Comparison of ENCODE assay signal across 1 cellular context in the genomic region with DNA sequence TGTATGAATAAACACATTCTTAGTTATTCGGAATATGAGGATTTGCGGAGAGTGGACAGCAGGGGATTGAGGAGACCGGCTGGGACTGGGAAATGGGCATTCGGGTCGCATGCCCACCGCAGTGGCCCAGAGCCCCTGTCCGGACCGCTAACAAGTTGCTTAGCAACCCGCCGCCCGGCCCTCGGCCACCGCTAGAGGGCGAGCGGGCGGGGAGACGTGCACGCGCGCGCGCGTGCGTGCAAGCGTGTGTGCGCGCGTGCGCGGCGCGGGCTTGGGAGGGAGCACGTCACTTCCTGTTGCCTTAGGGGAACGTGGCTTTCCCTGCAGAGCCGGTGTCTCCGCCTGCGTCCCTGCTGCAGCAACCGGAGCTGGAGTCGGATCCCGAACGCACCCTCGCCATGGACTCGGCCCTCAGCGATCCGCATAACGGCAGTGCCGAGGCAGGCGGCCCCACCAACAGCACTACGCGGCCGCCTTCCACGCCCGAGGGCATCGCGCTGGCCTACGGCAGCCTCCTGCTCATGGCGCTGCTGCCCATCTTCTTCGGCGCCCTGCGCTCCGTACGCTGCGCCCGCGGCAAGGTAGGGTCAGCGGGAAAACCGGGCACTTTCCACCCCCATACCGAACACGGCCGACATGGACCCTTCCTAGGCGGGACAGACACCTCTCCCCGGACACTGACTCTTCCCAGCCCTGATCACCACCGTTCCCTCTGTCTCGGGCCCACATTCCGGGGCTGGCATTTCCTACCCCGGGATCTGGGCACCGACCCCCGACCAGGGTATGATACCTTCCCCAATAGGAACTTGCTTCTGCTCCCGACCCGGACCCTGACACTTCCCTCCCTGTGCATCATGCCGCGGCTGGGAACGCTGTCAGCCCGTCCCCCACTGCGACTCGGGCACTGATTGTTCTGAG.
TF ChIP-seq lines count a peak whose summit lies in the region.

A gene with protein sequence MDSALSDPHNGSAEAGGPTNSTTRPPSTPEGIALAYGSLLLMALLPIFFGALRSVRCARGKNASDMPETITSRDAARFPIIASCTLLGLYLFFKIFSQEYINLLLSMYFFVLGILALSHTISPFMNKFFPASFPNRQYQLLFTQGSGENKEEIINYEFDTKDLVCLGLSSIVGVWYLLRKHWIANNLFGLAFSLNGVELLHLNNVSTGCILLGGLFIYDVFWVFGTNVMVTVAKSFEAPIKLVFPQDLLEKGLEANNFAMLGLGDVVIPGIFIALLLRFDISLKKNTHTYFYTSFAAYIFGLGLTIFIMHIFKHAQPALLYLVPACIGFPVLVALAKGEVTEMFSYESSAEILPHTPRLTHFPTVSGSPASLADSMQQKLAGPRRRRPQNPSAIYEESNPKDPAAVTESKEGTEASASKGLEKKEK (plus strand): TSS at position 289 of the 918 bp plus-strand sequence. CDS start 110 bp downstream, at position 399.

TF ChIP-seq in HEK293, 187 proteins besides CTCF, POLR2A, EP300 and RAD21 (continued from another document and continues in another):
- TF ChIP-seq, protein P1, sequence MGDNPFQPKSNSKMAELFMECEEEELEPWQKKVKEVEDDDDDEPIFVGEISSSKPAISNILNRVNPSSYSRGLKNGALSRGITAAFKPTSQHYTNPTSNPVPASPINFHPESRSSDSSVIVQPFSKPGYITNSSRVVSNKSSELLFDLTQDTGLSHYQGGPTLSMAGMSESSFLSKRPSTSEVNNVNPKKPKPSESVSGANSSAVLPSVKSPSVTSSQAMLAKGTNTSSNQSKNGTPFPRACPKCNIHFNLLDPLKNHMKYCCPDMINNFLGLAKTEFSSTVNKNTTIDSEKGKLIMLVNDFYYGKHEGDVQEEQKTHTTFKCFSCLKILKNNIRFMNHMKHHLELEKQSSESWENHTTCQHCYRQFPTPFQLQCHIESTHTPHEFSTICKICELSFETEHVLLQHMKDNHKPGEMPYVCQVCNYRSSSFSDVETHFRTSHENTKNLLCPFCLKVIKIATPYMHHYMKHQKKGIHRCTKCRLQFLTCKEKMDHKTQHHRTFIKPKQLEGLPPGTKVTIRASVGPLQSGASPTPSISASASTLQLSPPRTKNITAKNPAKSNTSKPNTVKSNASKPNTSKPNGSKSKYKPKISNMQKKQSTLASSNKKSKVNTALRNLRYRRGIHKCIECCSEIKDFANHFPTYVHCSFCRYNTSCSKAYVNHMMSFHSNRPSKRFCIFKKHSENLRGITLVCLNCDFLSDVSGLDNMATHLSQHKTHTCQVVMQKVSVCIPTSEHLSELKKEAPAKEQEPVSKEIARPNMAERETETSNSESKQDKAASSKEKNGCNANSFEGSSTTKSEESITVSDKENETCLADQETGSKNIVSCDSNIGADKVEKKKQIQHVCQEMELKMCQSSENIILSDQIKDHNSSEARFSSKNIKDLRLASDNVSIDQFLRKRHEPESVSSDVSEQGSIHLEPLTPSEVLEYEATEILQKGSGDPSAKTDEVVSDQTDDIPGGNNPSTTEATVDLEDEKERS (tag by site-specific recombination; IDR thresholded peaks at IDR 0.05) = 0 out of 2 replicates have a peak, but pooled peaks have one; percentile 24
- TF ChIP-seq ZNF561 (tag by site-specific recombination; IDR thresholded peaks at IDR 0.05; ENCODE audit: borderline replicate concordance) (0 out of 2 replicates have a peak, but pooled peaks have one; percentile 45), ZNF223 (tag by site-specific recombination; IDR thresholded peaks at IDR 0.05) (no peak), KLF8 (tag by site-specific recombination; IDR thresholded peaks at IDR 0.05) (peak; percentile 97), GFI1B (tag by site-specific recombination; IDR thresholded peaks at IDR 0.05) (0 out of 2 replicates have a peak, but pooled peaks have one; percentile 4), ZNF707 (tag by site-specific recombination; IDR thresholded peaks at IDR 0.05) (no peak), GLIS1 (tag by site-specific recombination; IDR thresholded peaks at IDR 0.05) (peak; percentile 46; the same call in 1 of the 2 replicates), ZNF2 (tag by site-specific recombination; IDR thresholded peaks at IDR 0.05) (peak; percentile 74), HOXA7 (CRISPR knock-in tag; IDR thresholded peaks at IDR 0.05; ENCODE audit: borderline replicate concordance) (no peak), ZBTB48 (tag by site-specific recombination; IDR thresholded peaks at IDR 0.05) (peak; percentile 88), GLIS2 (tag by site-specific recombination; IDR thresholded peaks at IDR 0.05) (no peak), ZNF596 (tag by site-specific recombination; IDR thresholded peaks at IDR 0.05) (no peak), YY1 (tag by site-specific recombination; IDR thresholded peaks at IDR 0.05) (peak; percentile 71), SP2 (tag by site-specific recombination; IDR thresholded peaks at IDR 0.05) (peak; percentile 59), PRDM1 (tag by site-specific recombination; IDR thresholded peaks at IDR 0.05) (peak; percentile 81), SP7 (tag by site-specific recombination; IDR thresholded peaks at IDR 0.05) (peak; percentile 77), ZNF146 (tag by site-specific recombination; IDR thresholded peaks at IDR 0.05) (no peak; the same call in 1 of the 2 replicates), ZNF324 (tag by site-specific recombination; IDR thresholded peaks at IDR 0.05) (peak; percentile 51; the same call in 1 of the 2 replicates), ZNF529 (tag by site-specific recombination; IDR thresholded peaks at IDR 0.05; ENCODE audit: insufficient replicate concordance) (no peak), ZNF629 (tag by site-specific recombination; IDR thresholded peaks at IDR 0.05) (peak; percentile 76), ZNF121 (tag by site-specific recombination; IDR thresholded peaks at IDR 0.05) (0 out of 2 replicates have a peak, but pooled peaks have one; percentile 40), ZBTB21 (tag by site-specific recombination; IDR thresholded peaks at IDR 0.05) (no peak), OSR2 (tag by site-specific recombination; IDR thresholded peaks at IDR 0.05) (no peak), ZFP41 (tag by site-specific recombination; IDR thresholded peaks at IDR 0.05; ENCODE audit: borderline replicate concordance) (no peak), GLI2 (tag by site-specific recombination; IDR thresholded peaks at IDR 0.05; ENCODE audit: borderline replicate concordance, low read depth) (no peak), ZNF600 (tag by site-specific recombination; IDR thresholded peaks at IDR 0.05) (peak; percentile 100), ZNF239 (tag by site-specific recombination; IDR thresholded peaks at IDR 0.05) (no peak)
- TF ChIP-seq, protein P2, sequence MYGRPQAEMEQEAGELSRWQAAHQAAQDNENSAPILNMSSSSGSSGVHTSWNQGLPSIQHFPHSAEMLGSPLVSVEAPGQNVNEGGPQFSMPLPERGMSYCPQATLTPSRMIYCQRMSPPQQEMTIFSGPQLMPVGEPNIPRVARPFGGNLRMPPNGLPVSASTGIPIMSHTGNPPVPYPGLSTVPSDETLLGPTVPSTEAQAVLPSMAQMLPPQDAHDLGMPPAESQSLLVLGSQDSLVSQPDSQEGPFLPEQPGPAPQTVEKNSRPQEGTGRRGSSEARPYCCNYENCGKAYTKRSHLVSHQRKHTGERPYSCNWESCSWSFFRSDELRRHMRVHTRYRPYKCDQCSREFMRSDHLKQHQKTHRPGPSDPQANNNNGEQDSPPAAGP (tag by site-specific recombination; IDR thresholded peaks at IDR 0.05) = 0 out of 2 replicates have a peak, but pooled peaks have one; percentile 33
- TF ChIP-seq, protein P3, sequence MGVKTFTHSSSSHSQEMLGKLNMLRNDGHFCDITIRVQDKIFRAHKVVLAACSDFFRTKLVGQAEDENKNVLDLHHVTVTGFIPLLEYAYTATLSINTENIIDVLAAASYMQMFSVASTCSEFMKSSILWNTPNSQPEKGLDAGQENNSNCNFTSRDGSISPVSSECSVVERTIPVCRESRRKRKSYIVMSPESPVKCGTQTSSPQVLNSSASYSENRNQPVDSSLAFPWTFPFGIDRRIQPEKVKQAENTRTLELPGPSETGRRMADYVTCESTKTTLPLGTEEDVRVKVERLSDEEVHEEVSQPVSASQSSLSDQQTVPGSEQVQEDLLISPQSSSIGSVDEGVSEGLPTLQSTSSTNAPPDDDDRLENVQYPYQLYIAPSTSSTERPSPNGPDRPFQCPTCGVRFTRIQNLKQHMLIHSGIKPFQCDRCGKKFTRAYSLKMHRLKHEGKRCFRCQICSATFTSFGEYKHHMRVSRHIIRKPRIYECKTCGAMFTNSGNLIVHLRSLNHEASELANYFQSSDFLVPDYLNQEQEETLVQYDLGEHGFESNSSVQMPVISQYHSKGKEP (tag by site-specific recombination; IDR thresholded peaks at IDR 0.05) = peak; percentile 55; the same call in 1 of the 2 replicates
- TF ChIP-seq, protein P4, sequence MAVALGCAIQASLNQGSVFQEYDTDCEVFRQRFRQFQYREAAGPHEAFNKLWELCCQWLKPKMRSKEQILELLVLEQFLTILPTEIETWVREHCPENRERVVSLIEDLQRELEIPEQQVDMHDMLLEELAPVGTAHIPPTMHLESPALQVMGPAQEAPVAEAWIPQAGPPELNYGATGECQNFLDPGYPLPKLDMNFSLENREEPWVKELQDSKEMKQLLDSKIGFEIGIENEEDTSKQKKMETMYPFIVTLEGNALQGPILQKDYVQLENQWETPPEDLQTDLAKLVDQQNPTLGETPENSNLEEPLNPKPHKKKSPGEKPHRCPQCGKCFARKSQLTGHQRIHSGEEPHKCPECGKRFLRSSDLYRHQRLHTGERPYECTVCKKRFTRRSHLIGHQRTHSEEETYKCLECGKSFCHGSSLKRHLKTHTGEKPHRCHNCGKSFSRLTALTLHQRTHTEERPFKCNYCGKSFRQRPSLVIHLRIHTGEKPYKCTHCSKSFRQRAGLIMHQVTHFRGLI (tag by site-specific recombination; IDR thresholded peaks at IDR 0.05) = no peak; the same call in 1 of the 2 replicates
- TF ChIP-seq, protein P5, sequence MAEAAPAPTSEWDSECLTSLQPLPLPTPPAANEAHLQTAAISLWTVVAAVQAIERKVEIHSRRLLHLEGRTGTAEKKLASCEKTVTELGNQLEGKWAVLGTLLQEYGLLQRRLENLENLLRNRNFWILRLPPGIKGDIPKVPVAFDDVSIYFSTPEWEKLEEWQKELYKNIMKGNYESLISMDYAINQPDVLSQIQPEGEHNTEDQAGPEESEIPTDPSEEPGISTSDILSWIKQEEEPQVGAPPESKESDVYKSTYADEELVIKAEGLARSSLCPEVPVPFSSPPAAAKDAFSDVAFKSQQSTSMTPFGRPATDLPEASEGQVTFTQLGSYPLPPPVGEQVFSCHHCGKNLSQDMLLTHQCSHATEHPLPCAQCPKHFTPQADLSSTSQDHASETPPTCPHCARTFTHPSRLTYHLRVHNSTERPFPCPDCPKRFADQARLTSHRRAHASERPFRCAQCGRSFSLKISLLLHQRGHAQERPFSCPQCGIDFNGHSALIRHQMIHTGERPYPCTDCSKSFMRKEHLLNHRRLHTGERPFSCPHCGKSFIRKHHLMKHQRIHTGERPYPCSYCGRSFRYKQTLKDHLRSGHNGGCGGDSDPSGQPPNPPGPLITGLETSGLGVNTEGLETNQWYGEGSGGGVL (tag by site-specific recombination; IDR thresholded peaks at IDR 0.05) = 0 out of 2 replicates have a peak, but pooled peaks have one; percentile 7
- TF ChIP-seq, protein P6, sequence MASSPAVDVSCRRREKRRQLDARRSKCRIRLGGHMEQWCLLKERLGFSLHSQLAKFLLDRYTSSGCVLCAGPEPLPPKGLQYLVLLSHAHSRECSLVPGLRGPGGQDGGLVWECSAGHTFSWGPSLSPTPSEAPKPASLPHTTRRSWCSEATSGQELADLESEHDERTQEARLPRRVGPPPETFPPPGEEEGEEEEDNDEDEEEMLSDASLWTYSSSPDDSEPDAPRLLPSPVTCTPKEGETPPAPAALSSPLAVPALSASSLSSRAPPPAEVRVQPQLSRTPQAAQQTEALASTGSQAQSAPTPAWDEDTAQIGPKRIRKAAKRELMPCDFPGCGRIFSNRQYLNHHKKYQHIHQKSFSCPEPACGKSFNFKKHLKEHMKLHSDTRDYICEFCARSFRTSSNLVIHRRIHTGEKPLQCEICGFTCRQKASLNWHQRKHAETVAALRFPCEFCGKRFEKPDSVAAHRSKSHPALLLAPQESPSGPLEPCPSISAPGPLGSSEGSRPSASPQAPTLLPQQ (tag by site-specific recombination; IDR thresholded peaks at IDR 0.05) = peak; percentile 74; the same call in 1 of the 2 replicates
- TF ChIP-seq, protein P7, sequence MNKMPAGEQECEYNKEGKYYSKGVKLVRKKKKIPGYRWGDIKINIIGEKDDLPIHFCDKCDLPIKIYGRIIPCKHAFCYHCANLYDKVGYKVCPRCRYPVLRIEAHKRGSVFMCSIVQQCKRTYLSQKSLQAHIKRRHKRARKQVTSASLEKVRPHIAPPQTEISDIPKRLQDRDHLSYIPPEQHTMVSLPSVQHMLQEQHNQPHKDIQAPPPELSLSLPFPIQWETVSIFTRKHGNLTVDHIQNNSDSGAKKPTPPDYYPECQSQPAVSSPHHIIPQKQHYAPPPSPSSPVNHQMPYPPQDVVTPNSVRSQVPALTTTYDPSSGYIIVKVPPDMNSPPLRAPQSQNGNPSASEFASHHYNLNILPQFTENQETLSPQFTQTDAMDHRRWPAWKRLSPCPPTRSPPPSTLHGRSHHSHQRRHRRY (tag by site-specific recombination; IDR thresholded peaks at IDR 0.05) = no peak
- TF ChIP-seq, protein P8, sequence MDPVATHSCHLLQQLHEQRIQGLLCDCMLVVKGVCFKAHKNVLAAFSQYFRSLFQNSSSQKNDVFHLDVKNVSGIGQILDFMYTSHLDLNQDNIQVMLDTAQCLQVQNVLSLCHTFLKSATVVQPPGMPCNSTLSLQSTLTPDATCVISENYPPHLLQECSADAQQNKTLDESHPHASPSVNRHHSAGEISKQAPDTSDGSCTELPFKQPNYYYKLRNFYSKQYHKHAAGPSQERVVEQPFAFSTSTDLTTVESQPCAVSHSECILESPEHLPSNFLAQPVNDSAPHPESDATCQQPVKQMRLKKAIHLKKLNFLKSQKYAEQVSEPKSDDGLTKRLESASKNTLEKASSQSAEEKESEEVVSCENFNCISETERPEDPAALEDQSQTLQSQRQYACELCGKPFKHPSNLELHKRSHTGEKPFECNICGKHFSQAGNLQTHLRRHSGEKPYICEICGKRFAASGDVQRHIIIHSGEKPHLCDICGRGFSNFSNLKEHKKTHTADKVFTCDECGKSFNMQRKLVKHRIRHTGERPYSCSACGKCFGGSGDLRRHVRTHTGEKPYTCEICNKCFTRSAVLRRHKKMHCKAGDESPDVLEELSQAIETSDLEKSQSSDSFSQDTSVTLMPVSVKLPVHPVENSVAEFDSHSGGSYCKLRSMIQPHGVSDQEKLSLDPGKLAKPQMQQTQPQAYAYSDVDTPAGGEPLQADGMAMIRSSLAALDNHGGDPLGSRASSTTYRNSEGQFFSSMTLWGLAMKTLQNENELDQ (tag by site-specific recombination; IDR thresholded peaks at IDR 0.05; ENCODE audit: low read depth) = no peak
- TF ChIP-seq, protein P9, sequence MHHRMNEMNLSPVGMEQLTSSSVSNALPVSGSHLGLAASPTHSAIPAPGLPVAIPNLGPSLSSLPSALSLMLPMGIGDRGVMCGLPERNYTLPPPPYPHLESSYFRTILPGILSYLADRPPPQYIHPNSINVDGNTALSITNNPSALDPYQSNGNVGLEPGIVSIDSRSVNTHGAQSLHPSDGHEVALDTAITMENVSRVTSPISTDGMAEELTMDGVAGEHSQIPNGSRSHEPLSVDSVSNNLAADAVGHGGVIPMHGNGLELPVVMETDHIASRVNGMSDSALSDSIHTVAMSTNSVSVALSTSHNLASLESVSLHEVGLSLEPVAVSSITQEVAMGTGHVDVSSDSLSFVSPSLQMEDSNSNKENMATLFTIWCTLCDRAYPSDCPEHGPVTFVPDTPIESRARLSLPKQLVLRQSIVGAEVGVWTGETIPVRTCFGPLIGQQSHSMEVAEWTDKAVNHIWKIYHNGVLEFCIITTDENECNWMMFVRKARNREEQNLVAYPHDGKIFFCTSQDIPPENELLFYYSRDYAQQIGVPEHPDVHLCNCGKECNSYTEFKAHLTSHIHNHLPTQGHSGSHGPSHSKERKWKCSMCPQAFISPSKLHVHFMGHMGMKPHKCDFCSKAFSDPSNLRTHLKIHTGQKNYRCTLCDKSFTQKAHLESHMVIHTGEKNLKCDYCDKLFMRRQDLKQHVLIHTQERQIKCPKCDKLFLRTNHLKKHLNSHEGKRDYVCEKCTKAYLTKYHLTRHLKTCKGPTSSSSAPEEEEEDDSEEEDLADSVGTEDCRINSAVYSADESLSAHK (tag by site-specific recombination; IDR thresholded peaks at IDR 0.05) = 0 out of 2 replicates have a peak, but pooled peaks have one; percentile 31
